In genomic region chr19:11242864-11243797, GRCh38 we compare ENCODE assay signal across 1 cellular context.
TF ChIP-seq lines count a peak whose summit lies in the region.

No MANE protein-coding gene starts in this region.

TF ChIP-seq in HepG2, 621 proteins besides CTCF, POLR2A, EP300 and RAD21 (continued from another document):
- TF ChIP-seq, protein P1, sequence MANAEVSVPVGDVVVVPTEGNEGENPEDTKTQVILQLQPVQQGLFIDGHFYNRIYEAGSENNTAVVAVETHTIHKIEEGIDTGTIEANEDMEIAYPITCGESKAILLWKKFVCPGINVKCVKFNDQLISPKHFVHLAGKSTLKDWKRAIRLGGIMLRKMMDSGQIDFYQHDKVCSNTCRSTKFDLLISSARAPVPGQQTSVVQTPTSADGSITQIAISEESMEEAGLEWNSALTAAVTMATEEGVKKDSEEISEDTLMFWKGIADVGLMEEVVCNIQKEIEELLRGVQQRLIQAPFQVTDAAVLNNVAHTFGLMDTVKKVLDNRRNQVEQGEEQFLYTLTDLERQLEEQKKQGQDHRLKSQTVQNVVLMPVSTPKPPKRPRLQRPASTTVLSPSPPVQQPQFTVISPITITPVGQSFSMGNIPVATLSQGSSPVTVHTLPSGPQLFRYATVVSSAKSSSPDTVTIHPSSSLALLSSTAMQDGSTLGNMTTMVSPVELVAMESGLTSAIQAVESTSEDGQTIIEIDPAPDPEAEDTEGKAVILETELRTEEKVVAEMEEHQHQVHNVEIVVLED (CRISPR knock-in tag; IDR thresholded peaks at IDR 0.05; ENCODE audit: borderline replicate concordance): no peak
- TF ChIP-seq MBNL3 (CRISPR knock-in tag; conservative IDR thresholded peaks at IDR 0.05) (no peak), ZNF691 (CRISPR knock-in tag; IDR thresholded peaks at IDR 0.05; ENCODE audit: borderline replicate concordance, low read depth) (peak; percentile 30; the same call in 1 of the 2 replicates)
TF ChIP-seq in HepG2: peak in this region for 137.
